ENCODE assay signal across 1 cellular context in genomic region chr2:86000938-86001312, GRCh38.
TF ChIP-seq lines count a peak whose summit lies in the region.

No MANE protein-coding gene starts in this region.

TF ChIP-seq in K562, 482 proteins besides CTCF, POLR2A, EP300 and RAD21:
- TF ChIP-seq ZNF354B (CRISPR knock-in tag; IDR thresholded peaks at IDR 0.05) (no peak), ZNF609 (CRISPR knock-in tag; IDR thresholded peaks at IDR 0.05; ENCODE audit: borderline replicate concordance) (no peak), HDAC1 (IDR thresholded peaks at IDR 0.05) (peak in 1 of 2 experiments; percentile 45; a peak in 1 of 4 replicates), SREBF2 (CRISPR knock-in tag; IDR thresholded peaks at IDR 0.05) (no peak), PHF21A (IDR thresholded peaks at IDR 0.05; ENCODE audit: borderline replicate concordance, low read depth) (no peak), ZNF561 (CRISPR knock-in tag; conservative IDR thresholded peaks at IDR 0.05) (no peak), CREB3 (tag; conservative IDR thresholded peaks at IDR 0.05; ENCODE audit: low read depth) (no peak), POLR2G (IDR thresholded peaks at IDR 0.05; ENCODE audit: low read depth, low read length) (no peak), CBX1 (IDR thresholded peaks at IDR 0.05; ENCODE audit: low read depth) (no peak), RFX7 (CRISPR knock-in tag; IDR thresholded peaks at IDR 0.05) (no peak), ATF6 (CRISPR knock-in tag; IDR thresholded peaks at IDR 0.05) (no peak), EHMT2 (IDR thresholded peaks at IDR 0.05) (0 out of 2 replicates have a peak, but pooled peaks have one; percentile 10), GABPB2 (CRISPR knock-in tag; conservative IDR thresholded peaks at IDR 0.05) (no peak), KDM4B (IDR thresholded peaks at IDR 0.05; ENCODE audit: borderline replicate concordance in 2 of 2, low read depth in 1 of 2) (no peak), NR2C2 (CRISPR knock-in tag; IDR thresholded peaks at IDR 0.05) (no peak), NR2C2 (tag; IDR thresholded peaks at IDR 0.05) (no peak), ZNF589 (CRISPR knock-in tag; IDR thresholded peaks at IDR 0.05; ENCODE audit: low read depth) (no peak)
